In genomic region chr19:29724102-29724641, GRCh38 we compare ENCODE assay signal across 2 cellular contexts.
A peak's percentile ranks its signal among the peaks of the same experiment; 100 is the strongest.
TF ChIP-seq lines count a peak whose summit lies in the region.

No MANE protein-coding gene starts in this region.

TF ChIP-seq in K562, 482 proteins besides CTCF, POLR2A, EP300 and RAD21:
- TF ChIP-seq CBFA2T3 (IDR thresholded peaks at IDR 0.05) (no peak), HES1 (IDR thresholded peaks at IDR 0.05; ENCODE audit: low read depth) (0 out of 2 replicates have a peak, but pooled peaks have one; percentile 45), HNRNPLL (IDR thresholded peaks at IDR 0.05; ENCODE audit: low read depth, low read length, poor library complexity, severe bottlenecking) (peak; percentile 35)

TF ChIP-seq in HepG2, 621 proteins besides CTCF, POLR2A, EP300 and RAD21:
- no peak for TF ChIP-seq ZNF850 (CRISPR knock-in tag; conservative IDR thresholded peaks at IDR 0.05)
- no peak for TF ChIP-seq PHB2 (IDR thresholded peaks at IDR 0.05; ENCODE audit: partially characterized antibody)
- no peak for TF ChIP-seq AGO1 (IDR thresholded peaks at IDR 0.05; ENCODE audit: low read depth, low read length, poor library complexity, severe bottlenecking)
- no peak for TF ChIP-seq SP1 (IDR thresholded peaks at IDR 0.05)
- TF ChIP-seq SP1 (CRISPR knock-in tag; IDR thresholded peaks at IDR 0.05) = no peak
- TF ChIP-seq ZBTB7A (CRISPR knock-in tag; IDR thresholded peaks at IDR 0.05) = no peak
- no peak for TF ChIP-seq THAP11 (CRISPR knock-in tag; IDR thresholded peaks at IDR 0.05)
- TF ChIP-seq TOE1 (CRISPR knock-in tag; IDR thresholded peaks at IDR 0.05) = no peak
- TF ChIP-seq ZNF24 (IDR thresholded peaks at IDR 0.05) = no peak
- TF ChIP-seq FOXO4 (CRISPR knock-in tag; conservative IDR thresholded peaks at IDR 0.05) = no peak
- TF ChIP-seq MTA3 (CRISPR knock-in tag; IDR thresholded peaks at IDR 0.05) = no peak
- no peak for TF ChIP-seq FOXC1 (CRISPR knock-in tag; IDR thresholded peaks at IDR 0.05; ENCODE audit: borderline replicate concordance)
- no peak for TF ChIP-seq CEBPZ (IDR thresholded peaks at IDR 0.05; ENCODE audit: low read length)
- TF ChIP-seq HNRNPLL (IDR thresholded peaks at IDR 0.05; ENCODE audit: low read depth, low read length, poor library complexity, severe bottlenecking) = no peak
- TF ChIP-seq ATF1 (CRISPR knock-in tag; IDR thresholded peaks at IDR 0.05) = no peak
- TF ChIP-seq ZNF776 (CRISPR knock-in tag; IDR thresholded peaks at IDR 0.05) = no peak
- TF ChIP-seq PCBP1 (IDR thresholded peaks at IDR 0.05; ENCODE audit: borderline replicate concordance, low read depth, low read length) = no peak
- TF ChIP-seq RELA (CRISPR knock-in tag; IDR thresholded peaks at IDR 0.05) = no peak
- no peak for TF ChIP-seq ZBTB2 (CRISPR knock-in tag; IDR thresholded peaks at IDR 0.05; ENCODE audit: low read depth)
- no peak for TF ChIP-seq GLMP (CRISPR knock-in tag; IDR thresholded peaks at IDR 0.05; ENCODE audit: borderline replicate concordance)
